22 cellular contexts compared by ENCODE assay signal in genomic region chr7:40093631-40094350, GRCh38.
"Had no signal": no experiment of that assay in that cellular context is flagged by ENCODE, and none has a peak within 500 bp of the region (broad histone marks: within the 10 kb centered on the region; RNA-seq: fewer than 3 reads in every experiment).

No MANE protein-coding gene starts in this region.

- H3K9me3 ChIP-seq: tibial nerve, vagina had no signal

- H3K27ac Mint-ChIP-seq: activated CD4-positive, alpha-beta memory T cell treated with anti-CD3 and anti-CD28 coated beads for 36 hours; activated naive CD8-positive, alpha-beta T cell; activated T-cell treated with anti-CD3 and anti-CD28 coated beads, Interleukin-2, amount 50 U/mL, for 72 hours; T-helper 1 cell treated with Interleukin-12 subunit alpha and Interleukin-12 subunit beta and Interleukin-4 antibody, amounts not matched to agents 30 μg/mL and 1 μg/mL, for 36 hours had no signal

- H3K4me3 ChIP-seq: dorsolateral prefrontal cortex, hepatocyte, tibial nerve, vagina had no signal

- H3K27ac ChIP-seq: epithelial cell of prostate, foreskin keratinocyte, hepatocyte, tibial nerve, vagina, VCaP had no signal

- H3K9me3 Mint-ChIP-seq: activated CD4-positive, alpha-beta memory T cell treated with anti-CD3 and anti-CD28 coated beads for 36 hours; activated T-cell treated with anti-CD3 and anti-CD28 coated beads, Interleukin-2, amount 50 U/mL, for 72 hours; nephron; T-helper 1 cell treated with Interleukin-12 subunit alpha and Interleukin-12 subunit beta and Interleukin-4 antibody, amounts not matched to agents 30 μg/mL and 1 μg/mL, for 36 hours had no signal

- H3K4me1 ChIP-seq: foreskin keratinocyte had no signal

- ATAC-seq: activated T-cell treated with anti-CD3 and anti-CD28 coated beads, Interleukin-2, amount 50 U/mL, for 72 hours; foreskin keratinocyte; left colon; stimulated activated naive CD8-positive, alpha-beta T cell treated with anti-CD3 and anti-CD28 coated beads, Interleukin-15, Interleukin-2, amounts not matched to agents 100 U/mL and 50 U/mL, for 24 hours had no signal

- DNase-seq: activated CD4-positive, alpha-beta memory T cell treated with anti-CD3 and anti-CD28 coated beads for 36 hours; activated CD8-positive, alpha-beta memory T cell treated with anti-CD3 and anti-CD28 coated beads, Interleukin-2, amount 50 U/mL, for 4 hours; activated gamma-delta T cell; activated T-cell treated with anti-CD3 and anti-CD28 coated beads, Interleukin-2, amount 50 U/mL, for 72 hours; amygdala; central memory CD4-positive, alpha-beta T cell; dorsolateral prefrontal cortex; foreskin keratinocyte; left colon; mammary epithelial cell; midbrain; retina; stimulated activated CD4-positive, alpha-beta T cell treated with anti-CD3 and anti-CD28 coated beads, Interleukin-2, amount 100 ng/mL, for 24 hours; stimulated activated naive CD8-positive, alpha-beta T cell treated with anti-CD3 and anti-CD28 coated beads, Interleukin-15, Interleukin-2, amounts not matched to agents 100 U/mL and 50 U/mL, for 24 hours had no signal

- H3K4me3 Mint-ChIP-seq: activated CD4-positive, alpha-beta memory T cell treated with anti-CD3 and anti-CD28 coated beads for 36 hours; activated naive CD8-positive, alpha-beta T cell; activated T-cell treated with anti-CD3 and anti-CD28 coated beads, Interleukin-2, amount 50 U/mL, for 72 hours; nephron; T-helper 1 cell treated with Interleukin-12 subunit alpha and Interleukin-12 subunit beta and Interleukin-4 antibody, amounts not matched to agents 30 μg/mL and 1 μg/mL, for 36 hours had no signal

- H3K27me3 Mint-ChIP-seq: activated CD4-positive, alpha-beta memory T cell treated with anti-CD3 and anti-CD28 coated beads for 36 hours; activated naive CD8-positive, alpha-beta T cell had no signal

- H3K27me3 ChIP-seq: dorsolateral prefrontal cortex, foreskin keratinocyte, hepatocyte, tibial nerve, vagina had no signal
